In the genomic region with DNA sequence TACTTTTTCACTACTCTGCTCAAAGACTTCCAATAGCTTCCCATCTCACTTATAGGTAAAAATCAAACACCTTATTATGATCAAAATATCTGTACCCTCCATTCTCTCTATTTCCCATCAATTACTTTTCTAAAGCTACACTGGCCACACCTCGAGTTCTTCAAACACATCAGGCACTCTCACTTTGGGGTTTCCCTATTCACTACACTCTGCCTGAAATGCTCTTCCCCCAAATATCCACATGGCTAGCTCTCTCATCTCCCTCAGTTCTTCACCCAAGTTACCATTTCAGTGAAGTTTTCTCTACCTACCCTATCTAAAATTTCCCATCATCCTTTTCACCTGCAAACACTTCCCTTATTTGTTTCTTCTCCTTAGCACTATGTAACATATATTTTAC, we compare ENCODE assay signal across 18 cellular contexts.
"Had no signal": no experiment of that assay in that cellular context is flagged by ENCODE, and none has a peak within 500 bp of the region (broad histone marks: within the 10 kb centered on the region; RNA-seq: fewer than 3 reads in every experiment).

No MANE protein-coding gene starts in this region.

- ATAC-seq: activated T-cell treated with anti-CD3 and anti-CD28 coated beads, Interleukin-2, amount 50 U/mL, for 4 hours had no signal

- H3K27me3 Mint-ChIP-seq: activated naive CD8-positive, alpha-beta T cell treated with anti-CD3 and anti-CD28 coated beads, Interleukin-2, amount 10 ng/mL, durations not matched to agents 7 days and 5 days had no signal

- H3K27ac Mint-ChIP-seq: activated naive CD8-positive, alpha-beta T cell treated with anti-CD3 and anti-CD28 coated beads, Interleukin-2, amount 10 ng/mL, durations not matched to agents 7 days and 5 days; T-helper 1 cell treated with Interleukin-12 subunit alpha and Interleukin-12 subunit beta and Interleukin-4 antibody, amounts not matched to agents 30 μg/mL and 1 μg/mL, for 36 hours had no signal

- DNase-seq: activated CD4-positive, alpha-beta T cell treated with anti-CD3 and anti-CD28 coated beads for 4 hours; activated CD8-positive, alpha-beta memory T cell treated with anti-CD3 and anti-CD28 coated beads for 24 hours; activated effector memory CD4-positive, alpha-beta T cell treated with anti-CD3 and anti-CD28 coated beads, Interleukin-2, amount 50 U/mL, for 16 hours; activated naive CD4-positive, alpha-beta T cell treated with Interleukin-2 at 50 U/mL for 16 hours; activated naive CD8-positive, alpha-beta T cell treated with anti-CD3 and anti-CD28 coated beads, Interleukin-2, amount 10 ng/mL, durations not matched to agents 7 days and 5 days; activated T-cell treated with anti-CD3 and anti-CD28 coated beads, Interleukin-2, amount 50 U/mL, for 4 hours; aorta; central memory CD4-positive, alpha-beta T cell; NCI-H1048; NCI-H146; NCI-H187 treated with DMSO at 0.1 percent for 48 hours; NCI-H2081 treated with DMSO at 0.1 percent for 48 hours; NCI-H446; NCI-H524; PC-9; SHP77 treated with DMSO at 0.1 percent for 48 hours; T-helper 9 cell had no signal

- H3K4me3 Mint-ChIP-seq: activated naive CD8-positive, alpha-beta T cell treated with anti-CD3 and anti-CD28 coated beads, Interleukin-2, amount 10 ng/mL, durations not matched to agents 7 days and 5 days; activated T-cell treated with anti-CD3 and anti-CD28 coated beads, Interleukin-2, amount 50 U/mL, for 4 hours; T-helper 1 cell treated with Interleukin-12 subunit alpha and Interleukin-12 subunit beta and Interleukin-4 antibody, amounts not matched to agents 30 μg/mL and 1 μg/mL, for 36 hours had no signal
